Comparison of ENCODE assay signal across 8 cellular contexts in genomic region chr1:20507248-20507563, GRCh38. TPM values are rescaled to one million over a fixed set of nuclear protein-coding genes. Genes with fewer than 3 reads are reported as not detected.
A peak's percentile ranks its signal among the peaks of the same experiment; 100 is the strongest.
DNase-seq lines count a peak whose midpoint lies in the region; ATAC-seq and TF ChIP-seq lines count a peak whose summit lies in the region.

No MANE protein-coding gene starts in this region.

- no peak for DNase-seq in MCF 10A (ENCODE audit: unreplicated experiment)
- no peak for DNase-seq in G401 (ENCODE audit: low spot score)
- DNase-seq in activated effector memory CD4-positive, alpha-beta T cell treated with anti-CD3 and anti-CD28 coated beads, Interleukin-2, amount 50 U/mL, for 16 hours, result no peak
- no peak for DNase-seq in DMS53 (lab: John Stamatoyannopoulos, UW)

- POLR2A ChIA-PET in MCF 10A (lab: Yijun Ruan, JAX), result interaction anchor here (0.6 to 2.0 kb wide), 12 partner anchors 8 to 1228 kb away, joined by 3 to 13 read pairs (median 3); partner anchors contain the start of gene DDOST

- H3K27me3 Mint-ChIP-seq in MCF 10A (ENCODE audit: insufficient read depth, unreplicated experiment), result no peaks in the 10 kb centered on the region

- in situ Hi-C loops in G401 (cut with HindIII; ENCODE audit: low sequenced_read_pairs), result no loop called here

- no peak for TF ChIP-seq CTCF in MCF 10A (IDR thresholded peaks at IDR 0.05; ENCODE audit: unreplicated experiment)

- H3K27me3 ChIP-seq in mononuclear cell (ENCODE audit: insufficient read depth, low read length), result peaks cover 5% of the 10 kb centered on the region

- H3K9me3 ChIP-seq in mononuclear cell (ENCODE audit: low read depth, low read length), result no peaks in the 10 kb centered on the region

- peak; percentile 27 for ATAC-seq in GM18907 (IDR thresholded peaks at IDR 0.05; ENCODE audit: unreplicated experiment)
- ATAC-seq in HG03354 (IDR thresholded peaks at IDR 0.05; ENCODE audit: poor library complexity, severe bottlenecking, unreplicated experiment), result peak; percentile 34
- ATAC-seq in GM19455 (IDR thresholded peaks at IDR 0.05; ENCODE audit: unreplicated experiment), result no peak

- no peaks in the 10 kb centered on the region for H3K9me3 Mint-ChIP-seq in MCF 10A (ENCODE audit: unreplicated experiment)

- peak overlapping the region; percentile 89 for H3K4me3 Mint-ChIP-seq in MCF 10A (ENCODE audit: unreplicated experiment)

- peaks cover 23% of the 10 kb centered on the region for H3K36me3 Mint-ChIP-seq in MCF 10A (ENCODE audit: insufficient read depth, unreplicated experiment)

- CTCF ChIA-PET in MCF 10A (lab: Yijun Ruan, JAX), result interaction anchor here (2.1 kb wide), 1 partner anchor 12 kb away, joined by 10 read pairs; no protein-coding TSS in a partner anchor

- peaks cover 30% of the 10 kb centered on the region for H3K4me1 ChIP-seq in mononuclear cell (ENCODE audit: insufficient read depth, low read length)

- intact Hi-C loops in MCF 10A (cut with micrococcal nuclease), result no loop called here

- no TSS peak for BruUV-seq in MCF 10A (replicated peaks; lab: Mats Ljungman, UMichigan)

- H3K4me1 Mint-ChIP-seq in MCF 10A (ENCODE audit: insufficient read depth, unreplicated experiment), result peaks cover 11% of the 10 kb centered on the region

- peak overlapping the region; percentile 96 for H3K4me3 ChIP-seq in mononuclear cell (ENCODE audit: low read length)

- H3K27ac Mint-ChIP-seq in MCF 10A (ENCODE audit: low read depth, unreplicated experiment), result peak overlapping the region; percentile 98

RNA-seq across cellular contexts. Expression of gene MUL1, which starts 0.7 kb away (rescaled TPM):
- total RNA-seq in MCF 10A (2022) (23.4 and 29.9 TPM in 2 replicates), mononuclear cell (29.0 TPM)
- 13.3 and 22.3 TPM in 2 replicates for total RNA-seq in G401 (2014; rRNA removed; shearing (Covaris generic))

RNA-seq across cellular contexts. Expression of gene CAMK2N1, which starts 21.2 kb away (rescaled TPM):
- total RNA-seq in MCF 10A (2022), result 4.9 and 9.7 TPM in 2 replicates
- 0.73 TPM for total RNA-seq in mononuclear cell
- not detected in 2 replicates for total RNA-seq in G401 (2014; rRNA removed; shearing (Covaris generic))

RNA-seq across cellular contexts. Expression of gene FAM43B, which starts 45.2 kb away (rescaled TPM):
- not detected in 2 replicates for total RNA-seq in MCF 10A (2022)
- not detected for total RNA-seq in mononuclear cell
- 0.31 and 1.4 TPM in 2 replicates for total RNA-seq in G401 (2014; rRNA removed; shearing (Covaris generic))
